Comparison of ENCODE assay signal across 8 cellular contexts in genomic region chr6:52664185-52664990, GRCh38. TPM values are rescaled to one million over a fixed set of nuclear protein-coding genes. Genes with fewer than 3 reads are reported as not detected.
DNase-seq lines count a peak whose midpoint lies in the region; ATAC-seq and TF ChIP-seq lines count a peak whose summit lies in the region.

No MANE protein-coding gene starts in this region.

- no peaks in the 10 kb centered on the region for H3K9me3 Mint-ChIP-seq in CD4-positive, alpha-beta T cell

- ATAC-seq in CD4-positive, alpha-beta T cell (ENCODE audit: poor library complexity): peak; percentile 71
- ATAC-seq in GM19395 (IDR thresholded peaks at IDR 0.05; ENCODE audit: unreplicated experiment) (peak; percentile 90), HG03469 (IDR thresholded peaks at IDR 0.05; ENCODE audit: unreplicated experiment) (peak; percentile 87)

- TF ChIP-seq CTCF in CD4-positive, alpha-beta T cell (IDR thresholded peaks at IDR 0.05): no peak
- TF ChIP-seq CTCF in lower leg skin (IDR thresholded peaks at IDR 0.05): no peak

- no peak overlapping the region for H3K27ac Mint-ChIP-seq in CD4-positive, alpha-beta T cell

- POLR2A ChIA-PET in CD4-positive, alpha-beta T cell (lab: Charles Lee): interaction anchor here (1.0 to 1.1 kb wide), 2 partner anchors 379 to 402 kb away, joined by 3 read pairs; partner anchors contain the start of gene MCM3

- no peaks in the 10 kb centered on the region for H3K9me3 ChIP-seq in CD4-positive, alpha-beta T cell (ENCODE audit: control insufficient read depth, low read length)

- H3K27me3 ChIP-seq in CD4-positive, alpha-beta T cell (ENCODE audit: control insufficient read depth, insufficient read depth, low read length): peaks cover 6% of the 10 kb centered on the region

- H3K4me1 Mint-ChIP-seq in CD4-positive, alpha-beta T cell (ENCODE audit: low read depth): no peaks in the 10 kb centered on the region

- H3K36me3 Mint-ChIP-seq in CD4-positive, alpha-beta T cell (ENCODE audit: low read depth): no peaks in the 10 kb centered on the region

- peak; percentile 11 to 46 (median 24) for DNase-seq in CD4-positive, alpha-beta T cell
- DNase-seq in NCI-H524 (lab: John Stamatoyannopoulos, UW): peak; percentile 91 to 98
- peak; percentile 32 to 59 for DNase-seq in activated CD4-positive, alpha-beta T cell treated with anti-CD3 and anti-CD28 coated beads, Interleukin-2, amount 50 U/mL, for 24 hours (ENCODE audit: low read depth in 1 of 2, low spot score in 1 of 2)
- DNase-seq in effector CD4-positive, alpha-beta T cell: peak; percentile 23
- peak; percentile 83 to 97 for DNase-seq in lower leg skin (ENCODE audit: low spot score in 2 of 2)
- peak; percentile 71 for DNase-seq in stimulated activated CD4-positive, alpha-beta T cell treated with anti-CD3 and anti-CD28 coated beads, Interleukin-4, amount 100 ng/mL, for 24 hours

- CTCF ChIA-PET in CD4-positive, alpha-beta T cell (lab: Charles Lee): interaction anchor here (0.9 to 1.8 kb wide), 2 partner anchors 12 to 248 kb away, joined by 3 to 5 read pairs; no protein-coding TSS in a partner anchor

- H3K27ac ChIP-seq in CD4-positive, alpha-beta T cell (ENCODE audit: low read depth, low read length): no peak overlapping the region

- H3K4me3 ChIP-seq in lower leg skin (ENCODE audit: low read depth, poor library complexity, severe bottlenecking): peak overlapping the region; percentile 51

- no peak for TF ChIP-seq POLR2A in lower leg skin (IDR thresholded peaks at IDR 0.05)

- no peaks in the 10 kb centered on the region for H3K27me3 Mint-ChIP-seq in CD4-positive, alpha-beta T cell

- WGBS in lower leg skin, 2 donors: 2% methylated on average over 50 to 51 of the region's 53 CpGs

- intact Hi-C loops in CD4-positive, alpha-beta T cell (cut with DNase I, micrococcal nuclease): loop anchor here (5.0 to 10.0 kb wide), 6 partner anchors 87 to 1130 kb away; partner anchors contain the start of genes GCLC (in 1 of the 2), LRRC1 (in 1 of the 2), PAQR8 (in 1 of the 2) and TRAM2 (in 1 of the 2)
- intact Hi-C loops in lower leg skin (cut with DNase I; ENCODE audit: low total_unique reads): loop anchor here (5.0 kb wide), 1 partner anchor 247 kb away; no protein-coding TSS in a partner anchor

- H3K4me3 Mint-ChIP-seq in CD4-positive, alpha-beta T cell: no peak overlapping the region

RNA-seq across cellular contexts. Expression of gene TMEM14A, which starts 6.5 kb away (rescaled TPM):
- total RNA-seq in CD4-positive, alpha-beta T cell: 1 to 10 TPM; 3.4 TPM
- total RNA-seq in lower leg skin: 1 to 10 TPM; 6.2 to 9.3 (median 8.5) TPM

Comparison
In these comparisons a context has a peak if more than half of its experiments do, and no peak if none do; other contexts are left out.
1. DNase-seq: peak in every context shown above with its lines; median percentile 94 in NCI-H524; 90 in lower leg skin; 71 in stimulated activated CD4-positive, alpha-beta T cell treated with anti-CD3 and anti-CD28 coated beads, Interleukin-4, amount 100 ng/mL, for 24 hours; 46 in activated CD4-positive, alpha-beta T cell treated with anti-CD3 and anti-CD28 coated beads, Interleukin-2, amount 50 U/mL, for 24 hours; 24 in CD4-positive, alpha-beta T cell; 23 in effector CD4-positive, alpha-beta T cell.